Comparison of ENCODE assay signal across 1 cellular context in the genomic region with DNA sequence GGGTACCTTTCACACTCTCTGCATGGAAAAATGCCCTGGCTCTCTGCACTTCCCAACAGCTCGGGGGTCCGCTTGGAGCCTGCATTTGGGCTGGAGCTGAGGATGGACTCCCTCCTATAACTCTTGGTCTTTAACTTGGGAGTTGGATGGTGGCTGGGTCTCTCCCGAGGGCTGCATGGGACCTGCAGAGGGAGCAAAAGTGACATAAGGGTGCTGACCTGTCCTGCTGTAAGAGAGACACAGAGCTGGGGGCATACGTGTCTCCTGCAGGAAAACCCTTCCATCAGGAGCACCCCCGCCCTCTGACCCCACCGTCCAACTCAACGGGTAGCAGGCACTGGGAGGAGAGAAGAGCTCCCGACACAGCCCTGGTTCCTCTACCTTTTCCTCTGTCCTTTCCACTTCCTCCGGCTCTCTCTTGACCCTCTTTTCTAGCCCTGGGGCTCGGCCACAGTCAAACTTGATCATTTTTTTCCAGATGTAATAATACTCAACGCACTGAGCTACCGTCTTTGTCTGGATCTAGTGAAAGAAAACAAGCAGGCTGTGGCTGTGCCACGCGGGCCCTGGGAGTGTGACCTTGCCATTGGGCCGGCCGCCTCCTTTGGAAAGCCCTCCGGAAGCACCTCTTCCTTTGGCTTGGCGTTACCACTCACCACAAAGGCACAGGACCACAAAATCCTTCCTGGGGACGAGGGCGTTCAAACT.
TF ChIP-seq lines count a peak whose summit lies in the region.

No MANE protein-coding gene starts in this region.

TF ChIP-seq in K562, 482 proteins besides CTCF, POLR2A, EP300 and RAD21:
- TF ChIP-seq SREBF1 (IDR thresholded peaks at IDR 0.05; ENCODE audit: borderline replicate concordance, low read depth, low read length) (no peak), MIER1 (IDR thresholded peaks at IDR 0.05; ENCODE audit: low read depth) (no peak), YY1 (IDR thresholded peaks at IDR 0.05; ENCODE audit: borderline replicate concordance in 1 of 3, control insufficient read depth in 1 of 3, extremely low read depth in 1 of 3, insufficient read depth in 3 of 3, insufficient read length in 1 of 3, insufficient replicate concordance in 2 of 3, low read depth in 1 of 3, low read length in 2 of 3) (no peak), MAZ (CRISPR knock-in tag; conservative IDR thresholded peaks at IDR 0.05 in 1 of 2, IDR thresholded peaks at IDR 0.05 in 1 of 2) (no peak), ZBTB11 (CRISPR knock-in tag; IDR thresholded peaks at IDR 0.05) (no peak), HMG20A (CRISPR knock-in tag; conservative IDR thresholded peaks at IDR 0.05) (no peak), FOS (IDR thresholded peaks at IDR 0.05; ENCODE audit: extremely low read depth, insufficient read length) (no peak), POLR2AphosphoS2 (IDR thresholded peaks at IDR 0.05; ENCODE audit: low read length) (no peak), ZNF134 (CRISPR knock-in tag; conservative IDR thresholded peaks at IDR 0.05) (no peak), PCBP2 (IDR thresholded peaks at IDR 0.05; ENCODE audit: low read depth, low read length, poor library complexity, severe bottlenecking) (no peak), ERF (CRISPR knock-in tag; IDR thresholded peaks at IDR 0.05) (no peak), ZSCAN32 (CRISPR knock-in tag; IDR thresholded peaks at IDR 0.05) (no peak), SAFB2 (IDR thresholded peaks at IDR 0.05; ENCODE audit: borderline replicate concordance, low read depth, low read length, severe bottlenecking) (no peak), NKRF (IDR thresholded peaks at IDR 0.05; ENCODE audit: borderline replicate concordance) (no peak), MLX (CRISPR knock-in tag; conservative IDR thresholded peaks at IDR 0.05) (no peak), MED1 (CRISPR knock-in tag; IDR thresholded peaks at IDR 0.05; ENCODE audit: borderline replicate concordance) (no peak)
- TF ChIP-seq, protein P1, sequence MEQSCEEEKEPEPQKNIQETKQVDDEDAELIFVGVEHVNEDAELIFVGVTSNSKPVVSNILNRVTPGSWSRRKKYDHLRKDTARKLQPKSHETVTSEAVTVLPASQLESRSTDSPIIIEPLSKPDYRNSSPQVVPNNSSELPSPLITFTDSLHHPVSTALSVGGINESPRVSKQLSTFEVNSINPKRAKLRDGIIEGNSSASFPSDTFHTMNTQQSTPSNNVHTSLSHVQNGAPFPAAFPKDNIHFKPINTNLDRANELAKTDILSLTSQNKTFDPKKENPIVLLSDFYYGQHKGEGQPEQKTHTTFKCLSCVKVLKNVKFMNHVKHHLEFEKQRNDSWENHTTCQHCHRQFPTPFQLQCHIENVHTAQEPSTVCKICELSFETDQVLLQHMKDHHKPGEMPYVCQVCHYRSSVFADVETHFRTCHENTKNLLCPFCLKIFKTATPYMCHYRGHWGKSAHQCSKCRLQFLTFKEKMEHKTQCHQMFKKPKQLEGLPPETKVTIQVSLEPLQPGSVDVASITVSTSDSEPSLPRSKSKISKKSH (CRISPR knock-in tag; IDR thresholded peaks at IDR 0.05), result no peak
